Comparison of ENCODE assay signal across 12 cellular contexts in genomic region chr5:14700478-14701436, GRCh38. TPM values are rescaled to one million over a fixed set of nuclear protein-coding genes. Genes with fewer than 3 reads are reported as not detected.
DNase-seq lines count a peak whose midpoint lies in the region; ATAC-seq and TF ChIP-seq lines count a peak whose summit lies in the region.
"Had no signal": no experiment of that assay in that cellular context is flagged by ENCODE, and none has a peak within 500 bp of the region (broad histone marks: within the 10 kb centered on the region; RNA-seq: fewer than 3 reads in every experiment).

No MANE protein-coding gene starts in this region.

- H3K4me3 ChIP-seq in BLaER1 (no peak overlapping the region), lower lobe of right lung (no peak overlapping the region)
- H3K4me3 ChIP-seq: spleen had no signal

- 0 out of 2 replicates have a peak overlapping the region, but pooled peaks have one; percentile 27 for H3K27ac ChIP-seq in BLaER1
- no peak overlapping the region for H3K27ac ChIP-seq in lower lobe of right lung

- H3K36me3 Mint-ChIP-seq in activated T-helper 2 cell treated with anti-CD3 and anti-CD28 coated beads, Interferon-gamma antibody, Interleukin-2, Interleukin-4, amounts not matched to agents 10 μg/mL and 5 μg/mL and 100 μg/mL, durations not matched to agents 14 hours and 24 hours and 36 hours (ENCODE audit: low read depth) = peaks cover 88% of the 10 kb centered on the region

- H3K27ac Mint-ChIP-seq in activated T-helper 2 cell treated with anti-CD3 and anti-CD28 coated beads, Interferon-gamma antibody, Interleukin-2, Interleukin-4, amounts not matched to agents 10 μg/mL and 5 μg/mL and 100 μg/mL, durations not matched to agents 14 hours and 24 hours and 36 hours = peak overlapping the region; percentile 62

- H3K4me3 Mint-ChIP-seq in activated T-helper 2 cell treated with anti-CD3 and anti-CD28 coated beads, Interferon-gamma antibody, Interleukin-2, Interleukin-4, amounts not matched to agents 10 μg/mL and 5 μg/mL and 100 μg/mL, durations not matched to agents 14 hours and 24 hours and 36 hours (ENCODE audit: low read depth) = no peak overlapping the region

- no peak overlapping the region for H3K4me2 ChIP-seq in BLaER1

- H3K36me3 ChIP-seq in BLaER1 (peaks cover 87% of the 10 kb centered on the region), lower lobe of right lung (peaks cover 68% of the 10 kb centered on the region)

- intact Hi-C loops in activated T-helper 2 cell treated with anti-CD3 and anti-CD28 coated beads, Interferon-gamma antibody, Interleukin-2, Interleukin-4, amounts not matched to agents 10 μg/mL and 5 μg/mL and 100 μg/mL, durations not matched to agents 14 hours and 24 hours and 36 hours (cut with micrococcal nuclease) = no loop called here
- intact Hi-C loops in lower lobe of right lung (cut with DNase I) = no loop called here

- H3K9me3 ChIP-seq in BLaER1 = no peaks in the 10 kb centered on the region
- no peaks in the 10 kb centered on the region for H3K9me3 ChIP-seq in lower lobe of right lung
- H3K9me3 ChIP-seq: BE2C, spleen had no signal

- no peaks in the 10 kb centered on the region for H3K9me3 Mint-ChIP-seq in activated T-helper 2 cell treated with anti-CD3 and anti-CD28 coated beads, Interferon-gamma antibody, Interleukin-2, Interleukin-4, amounts not matched to agents 10 μg/mL and 5 μg/mL and 100 μg/mL, durations not matched to agents 14 hours and 24 hours and 36 hours

- peaks cover 75% of the 10 kb centered on the region for H3K4me1 Mint-ChIP-seq in activated T-helper 2 cell treated with anti-CD3 and anti-CD28 coated beads, Interferon-gamma antibody, Interleukin-2, Interleukin-4, amounts not matched to agents 10 μg/mL and 5 μg/mL and 100 μg/mL, durations not matched to agents 14 hours and 24 hours and 36 hours (ENCODE audit: low read depth)

- peak; percentile 73 to 75 for DNase-seq in Kasumi-1 (lab: John Stamatoyannopoulos, UW)
- DNase-seq in activated T-helper 2 cell treated with anti-CD3 and anti-CD28 coated beads, Interferon-gamma antibody, Interleukin-2, Interleukin-4, amounts not matched to agents 10 μg/mL and 5 μg/mL and 100 μg/mL, durations not matched to agents 14 hours and 24 hours and 36 hours (ENCODE audit: low spot score) = no peak
- DNase-seq in lower lobe of right lung = no peak
- DNase-seq in foreskin melanocyte = no peak
- DNase-seq in T-helper 9 cell = no peak
- DNase-seq in SW 1271 (lab: John Stamatoyannopoulos, UW) = no peak
- DNase-seq in NCI-H1694 (lab: John Stamatoyannopoulos, UW) = no peak
- DNase-seq: BE2C, NCI-H1105, spleen had no signal

- no peak for TF ChIP-seq CTCF in lower lobe of right lung (IDR thresholded peaks at IDR 0.05)

- no peak overlapping the region for H3K9ac ChIP-seq in BLaER1

- H3K27me3 ChIP-seq in BLaER1 (no peaks in the 10 kb centered on the region), lower lobe of right lung (ENCODE audit: low read depth) (no peaks in the 10 kb centered on the region)
- H3K27me3 ChIP-seq: BE2C, spleen had no signal

- peaks cover 13% of the 10 kb centered on the region for H3K4me1 ChIP-seq in BLaER1
- peaks cover 5% of the 10 kb centered on the region for H3K4me1 ChIP-seq in lower lobe of right lung
- H3K4me1 ChIP-seq: BE2C had no signal

- no peaks in the 10 kb centered on the region for H3K27me3 Mint-ChIP-seq in activated T-helper 2 cell treated with anti-CD3 and anti-CD28 coated beads, Interferon-gamma antibody, Interleukin-2, Interleukin-4, amounts not matched to agents 10 μg/mL and 5 μg/mL and 100 μg/mL, durations not matched to agents 14 hours and 24 hours and 36 hours (ENCODE audit: low read depth)

- peak; percentile 61 to 69 for ATAC-seq in lower lobe of right lung
- ATAC-seq: SK-N-SH treated with all-trans-retinoic acid at 6 μM for 48 hours had no signal

- H4K20me1 ChIP-seq in BLaER1 = no peaks in the 10 kb centered on the region; the same call in 1 of the 2 replicates

RNA-seq across cellular contexts. Expression of gene OTULIN, which starts 36.2 kb away (rescaled TPM):
- 59.4 and 62.1 TPM in 2 replicates for total RNA-seq in activated T-helper 2 cell treated with anti-CD3 and anti-CD28 coated beads, Interferon-gamma antibody, Interleukin-2, Interleukin-4, amounts not matched to agents 10 μg/mL and 5 μg/mL and 100 μg/mL, durations not matched to agents 14 hours and 24 hours and 36 hours
- total RNA-seq in lower lobe of right lung = 33.0 TPM

Comparison
In these comparisons a context has a peak if more than half of its experiments do, and no peak if none do; other contexts are left out.
1. DNase-seq: peak in Kasumi-1 (2 of 2); none in activated T-helper 2 cell treated with anti-CD3 and anti-CD28 coated beads, Interferon-gamma antibody, Interleukin-2, Interleukin-4, amounts not matched to agents 10 μg/mL and 5 μg/mL and 100 μg/mL, durations not matched to agents 14 hours and 24 hours and 36 hours (single experiment), lower lobe of right lung (single experiment), foreskin melanocyte (single experiment), T-helper 9 cell (single experiment), SW 1271 (0 of 2) and NCI-H1694 (single experiment).